ENCODE assay signal across 8 cellular contexts in the genomic region with DNA sequence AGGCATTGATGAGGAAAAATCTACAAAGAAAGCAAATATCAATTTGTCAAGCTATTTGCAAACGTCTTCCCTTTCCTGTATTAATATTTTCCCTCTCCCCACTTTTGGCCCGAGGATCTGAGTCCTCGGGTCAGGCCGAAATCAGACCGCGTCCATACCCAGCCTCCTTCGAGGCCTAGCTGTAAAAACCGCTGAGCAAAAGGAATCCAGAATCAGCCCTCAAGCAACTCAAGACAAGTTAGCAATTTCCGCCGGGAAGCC. TPM values are rescaled to one million over a fixed set of nuclear protein-coding genes. Genes with fewer than 3 reads are reported as not detected.
DNase-seq lines count a peak whose midpoint lies in the region; ATAC-seq and TF ChIP-seq lines count a peak whose summit lies in the region.

No MANE protein-coding gene starts in this region.

- H3K36me3 ChIP-seq in ACC112 (ENCODE audit: insufficient read depth, low read length) (peaks cover 20% of the 10 kb centered on the region), PC-3 (ENCODE audit: low read depth, low read length) (peaks cover 20% of the 10 kb centered on the region), esophagus squamous epithelium (peaks cover 0 to 19% (median 0%) of the 10 kb centered on the region in 3 donors), skeletal muscle satellite cell (ENCODE audit: insufficient read depth, low read length) (peaks cover 18% of the 10 kb centered on the region)

- H3K27ac ChIP-seq in ACC112 (ENCODE audit: low read depth, low read length): peak overlapping the region; percentile 99
- H3K27ac ChIP-seq in PC-3 (ENCODE audit: low read length): peak overlapping the region; percentile 87
- H3K27ac ChIP-seq in esophagus squamous epithelium: peak overlapping the region; percentile 98 to 100 (median 100)

- H2AFZ ChIP-seq in ACC112 (ENCODE audit: low read length, unreplicated experiment): peak overlapping the region; percentile 57
- peak overlapping the region; percentile 88 for H2AFZ ChIP-seq in PC-3 (ENCODE audit: low read length)

- CTCF ChIA-PET in PC-3 (lab: Charles Lee): interaction anchor here (0.5 to 1.9 kb wide), 14 partner anchors 8 to 519 kb away, joined by 3 to 12 read pairs (median 4); partner anchors contain the start of genes SOCS4 and WDHD1

- ATAC-seq in GM19397 (IDR thresholded peaks at IDR 0.05; ENCODE audit: unreplicated experiment) (peak; percentile 18), PC-3 (no peak)

- H3K9ac ChIP-seq in PC-3 (ENCODE audit: low read length) (peak overlapping the region; percentile 96), skeletal muscle satellite cell (ENCODE audit: low read depth, low read length) (peak overlapping the region; percentile 100)

- H3K79me2 ChIP-seq in ACC112 (ENCODE audit: control insufficient read depth, insufficient read depth, low read length, unreplicated experiment): peaks cover 45% of the 10 kb centered on the region
- H3K79me2 ChIP-seq in PC-3 (ENCODE audit: low read length): peaks cover 50% of the 10 kb centered on the region

- intact Hi-C loops in PC-3 (cut with micrococcal nuclease): loop anchor here (1.0 kb wide), 2 partner anchors 24 to 149 kb away; partner anchors contain the start of genes GCH1, SOCS4 and WDHD1
- intact Hi-C loops in esophagus squamous epithelium (cut with DNase I): no loop called here

- TF ChIP-seq CTCF in PC-3 (conservative IDR thresholded peaks at IDR 0.05; ENCODE audit: low read depth, low read length) (no peak), esophagus squamous epithelium (IDR thresholded peaks at IDR 0.05) (no peak)

- H3K27me3 ChIP-seq in ACC112 (ENCODE audit: insufficient read depth, low read length): no peaks in the 10 kb centered on the region
- no peaks in the 10 kb centered on the region for H3K27me3 ChIP-seq in PC-3 (ENCODE audit: low read length)
- H3K27me3 ChIP-seq in esophagus squamous epithelium: no peaks in the 10 kb centered on the region
- H3K27me3 ChIP-seq in skeletal muscle satellite cell (ENCODE audit: control insufficient read depth, insufficient read depth, low read length): no peaks in the 10 kb centered on the region

- in situ Hi-C loops in ACHN (cut with HindIII; ENCODE audit: low pct_ligation_motif_present, low pct_unique_long_range_greater_than_20kb, low sequenced_read_pairs): no loop called here

- H3K4me3 ChIP-seq in ACC112 (ENCODE audit: low read depth, low read length) (peak overlapping the region; percentile 95), PC-3 (ENCODE audit: low read length) (peak overlapping the region; percentile 90), esophagus squamous epithelium (peak overlapping the region; percentile 81 to 99 (median 94)), skeletal muscle satellite cell (ENCODE audit: low read length) (peak overlapping the region; percentile 99)

- no peaks in the 10 kb centered on the region for H3K9me2 ChIP-seq in PC-3 (replicated peaks; ENCODE audit: low read length)

- TF ChIP-seq POLR2A in esophagus squamous epithelium (IDR thresholded peaks at IDR 0.05): no peak

- TSS peak; percentile 96 for BruUV-seq in PC-3 (replicated peaks; lab: Mats Ljungman, UMichigan)

- H3K4me1 ChIP-seq in ACC112 (ENCODE audit: control insufficient read depth, insufficient read depth, low read length, unreplicated experiment) (peaks cover 29% of the 10 kb centered on the region), PC-3 (ENCODE audit: insufficient read depth, low read length) (peaks cover 31% of the 10 kb centered on the region), esophagus squamous epithelium (peaks cover 17 to 45% (median 22%) of the 10 kb centered on the region in 3 donors), skeletal muscle satellite cell (ENCODE audit: control insufficient read depth, insufficient read depth, low read length) (peaks cover 19% of the 10 kb centered on the region)

- 0 to 1% methylated on average over 8 to 10 of the region's 10 CpGs for WGBS in esophagus squamous epithelium, 2 donors

- H3K4me2 ChIP-seq in PC-3 (ENCODE audit: low read length): peak overlapping the region; percentile 85
- peak overlapping the region; percentile 80 for H3K4me2 ChIP-seq in skeletal muscle satellite cell (ENCODE audit: low read length)

- H3F3A ChIP-seq in PC-3 (ENCODE audit: low read length, unreplicated experiment): peaks cover 11% of the 10 kb centered on the region

- POLR2A ChIA-PET in PC-3 (lab: Charles Lee; ENCODE audit: unreplicated experiment): interaction anchor here (0.5 to 1.3 kb wide), 11 partner anchors 12 to 1513 kb away, joined by 3 to 13 read pairs (median 4); partner anchors contain the start of genes SOCS4 and WDHD1

- DNase-seq in PC-3 (no peak), esophagus squamous epithelium (lab: John Stamatoyannopoulos, UW) (no peak), ACHN (no peak), T1000 (lab: John Stamatoyannopoulos, UW) (no peak)
- DNase-seq in stimulated activated CD4-positive, alpha-beta T cell treated with anti-CD3 and anti-CD28 coated beads, Interleukin-12 subunit alpha, Interleukin-12 subunit beta, amount 100 ng/mL, for 4 hours: no peak

- H3K9me3 ChIP-seq in PC-3 (ENCODE audit: low read length): no peaks in the 10 kb centered on the region
- H3K9me3 ChIP-seq in esophagus squamous epithelium: no peaks in the 10 kb centered on the region
- no peaks in the 10 kb centered on the region for H3K9me3 ChIP-seq in skeletal muscle satellite cell (replicated peaks; ENCODE audit: low read length)

- H4K20me1 ChIP-seq in PC-3 (ENCODE audit: low read length): peaks cover 39% of the 10 kb centered on the region

RNA-seq across cellular contexts. Expression of gene MAPK1IP1L, which starts 0.4 kb away (rescaled TPM):
- total RNA-seq in PC-3 (2014; rRNA removed) (73.9 and 75.9 TPM in 2 replicates), esophagus squamous epithelium (10 to 100 TPM; 35.3 to 85.3 (median 50.4) TPM)
- total RNA-seq in skeletal muscle satellite cell (2012; rRNA removed): 43.5 and 44.6 TPM in 2 replicates

RNA-seq across cellular contexts. Expression of gene SOCS4, which starts 24.1 kb away (rescaled TPM):
- total RNA-seq in PC-3 (2014; rRNA removed) (21.9 and 22.5 TPM in 2 replicates), esophagus squamous epithelium (10 to 100 TPM in 2 of 4 donors, 1 to 10 TPM in 2; 5.9 to 20.1 (median 12.1) TPM)
- total RNA-seq in skeletal muscle satellite cell (2012; rRNA removed): 15.5 and 15.7 TPM in 2 replicates

RNA-seq across cellular contexts. Expression of gene WDHD1, which starts 24.2 kb away (rescaled TPM):
- 45.9 and 47.1 TPM in 2 replicates for total RNA-seq in PC-3 (2014; rRNA removed)
- total RNA-seq in esophagus squamous epithelium: 1 to 10 TPM in 3 of 4 donors, under 1 TPM in 1; 0.80 to 7.0 (median 5.0) TPM
- total RNA-seq in skeletal muscle satellite cell (2012; rRNA removed): 12.4 and 14.9 TPM in 2 replicates
